ENCODE assay signal across 2 cellular contexts in the genomic region with DNA sequence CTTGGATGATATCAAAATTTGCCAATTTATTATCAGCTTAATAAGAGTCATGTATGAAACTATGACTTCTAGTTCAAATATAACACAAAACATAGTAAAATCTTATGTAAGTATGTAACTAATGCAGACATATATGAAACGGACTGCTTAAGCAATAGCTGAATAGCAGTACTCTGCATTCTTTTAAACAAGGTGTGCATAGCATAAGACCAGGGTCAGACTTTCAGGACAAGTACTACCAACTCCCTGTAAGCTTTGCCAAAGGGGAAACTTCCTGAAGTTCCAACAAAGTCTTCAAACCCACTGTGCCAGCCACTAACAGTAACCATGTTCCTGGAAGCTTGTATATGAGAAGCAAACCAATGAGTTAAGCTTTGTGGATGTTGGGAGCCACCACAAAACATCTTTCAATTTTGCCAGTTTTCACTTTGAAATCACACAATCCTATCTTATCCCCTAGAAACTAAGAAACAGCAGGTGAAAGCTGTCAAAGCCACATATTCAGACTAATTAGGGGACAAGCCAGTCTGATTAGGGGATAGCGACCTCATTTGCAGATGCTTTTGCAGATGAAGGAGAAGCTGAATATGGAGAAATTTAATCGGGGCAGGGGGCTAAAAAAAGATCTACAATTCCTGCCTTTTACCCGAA.
TF ChIP-seq lines count a peak whose summit lies in the region.

No MANE protein-coding gene starts in this region.

TF ChIP-seq in IMR-90, 13 proteins besides CTCF, POLR2A, EP300 and RAD21:
- TF ChIP-seq MAZ (IDR thresholded peaks at IDR 0.05; ENCODE audit: borderline replicate concordance, low read depth, low read length) (no peak), FOS (IDR thresholded peaks at IDR 0.05; ENCODE audit: low read depth, low read length) (no peak)

TF ChIP-seq in GM12878, 131 proteins besides CTCF, POLR2A, EP300 and RAD21:
- TF ChIP-seq, protein P1, sequence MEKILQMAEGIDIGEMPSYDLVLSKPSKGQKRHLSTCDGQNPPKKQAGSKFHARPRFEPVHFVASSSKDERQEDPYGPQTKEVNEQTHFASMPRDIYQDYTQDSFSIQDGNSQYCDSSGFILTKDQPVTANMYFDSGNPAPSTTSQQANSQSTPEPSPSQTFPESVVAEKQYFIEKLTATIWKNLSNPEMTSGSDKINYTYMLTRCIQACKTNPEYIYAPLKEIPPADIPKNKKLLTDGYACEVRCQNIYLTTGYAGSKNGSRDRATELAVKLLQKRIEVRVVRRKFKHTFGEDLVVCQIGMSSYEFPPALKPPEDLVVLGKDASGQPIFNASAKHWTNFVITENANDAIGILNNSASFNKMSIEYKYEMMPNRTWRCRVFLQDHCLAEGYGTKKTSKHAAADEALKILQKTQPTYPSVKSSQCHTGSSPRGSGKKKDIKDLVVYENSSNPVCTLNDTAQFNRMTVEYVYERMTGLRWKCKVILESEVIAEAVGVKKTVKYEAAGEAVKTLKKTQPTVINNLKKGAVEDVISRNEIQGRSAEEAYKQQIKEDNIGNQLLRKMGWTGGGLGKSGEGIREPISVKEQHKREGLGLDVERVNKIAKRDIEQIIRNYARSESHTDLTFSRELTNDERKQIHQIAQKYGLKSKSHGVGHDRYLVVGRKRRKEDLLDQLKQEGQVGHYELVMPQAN (conservative IDR thresholded peaks at IDR 0.05) = no peak
- TF ChIP-seq CBX3 (IDR thresholded peaks at IDR 0.05; ENCODE audit: borderline replicate concordance, low read depth) (no peak), BCL11A (IDR thresholded peaks at IDR 0.05; ENCODE audit: low read depth, low read length) (0 out of 2 replicates have a peak, but pooled peaks have one; percentile 14), BHLHE40 (IDR thresholded peaks at IDR 0.05; ENCODE audit: borderline replicate concordance in 1 of 2, low read depth in 2 of 2, low read length in 1 of 2) (peak in 1 of 2 experiments; percentile 19; a peak in 1 of 4 replicates), IKZF2 (IDR thresholded peaks at IDR 0.05) (peak; percentile 44 to 53; a peak in 3 of 4 replicates), NR2C2 (IDR thresholded peaks at IDR 0.05; ENCODE audit: borderline replicate concordance, control insufficient read depth, insufficient read length, low read depth) (no peak), IKZF1 (conservative IDR thresholded peaks at IDR 0.05) (0 out of 2 replicates have a peak, but pooled peaks have one; percentile 12), MTA2 (IDR thresholded peaks at IDR 0.05; ENCODE audit: low read depth) (peak; percentile 87)
